Comparison of ENCODE assay signal across 22 cellular contexts in the genomic region with DNA sequence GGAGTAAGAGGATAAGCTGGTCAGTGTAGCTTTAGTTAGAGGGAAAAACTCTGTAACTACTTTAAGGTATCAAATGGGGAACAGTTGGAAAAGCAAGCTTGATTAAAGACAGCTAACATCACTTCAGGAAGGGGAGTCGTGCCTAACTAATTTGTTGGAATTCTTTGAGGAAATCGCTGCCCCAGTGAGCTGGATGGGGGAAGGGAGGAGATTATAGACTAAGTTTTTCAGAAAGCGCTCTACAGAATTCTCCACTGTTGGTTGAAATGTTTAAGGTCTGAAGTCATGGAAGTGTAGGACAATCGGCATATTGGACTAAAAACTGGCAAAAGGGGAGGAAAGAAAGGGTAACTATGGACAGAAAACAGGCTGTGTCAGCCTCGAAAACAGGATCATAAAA.
DNase-seq lines count a peak whose midpoint lies in the region; TF ChIP-seq lines count a peak whose summit lies in the region.
"Had no signal": no experiment of that assay in that cellular context is flagged by ENCODE, and none has a peak within 500 bp of the region (broad histone marks: within the 10 kb centered on the region; RNA-seq: fewer than 3 reads in every experiment).

No MANE protein-coding gene starts in this region.

- in situ Hi-C loops in G401 (cut with HindIII; ENCODE audit: low sequenced_read_pairs) = no loop called here

- H3K4me3 ChIP-seq in SK-N-MC (peak overlapping the region; percentile 15), fibroblast of villous mesenchyme (ENCODE audit: low read depth, low read length) (no peak overlapping the region), neuron (ENCODE audit: low read length) (no peak overlapping the region)
- H3K4me3 ChIP-seq: adrenal gland, pancreas, sigmoid colon had no signal

- H3K27me3 ChIP-seq in neuron (ENCODE audit: insufficient read depth, low read length) = no peaks in the 10 kb centered on the region
- H3K27me3 ChIP-seq: adrenal gland, pancreas had no signal

- H3K27me3 Mint-ChIP-seq in activated CD4-positive, alpha-beta T cell treated with anti-CD3 and anti-CD28 coated beads, Interleukin-2, amount 10 ng/mL, durations not matched to agents 24 days and 14 days = peaks cover 8% of the 10 kb centered on the region

- no peaks in the 10 kb centered on the region for H3K9me3 Mint-ChIP-seq in activated CD4-positive, alpha-beta T cell treated with anti-CD3 and anti-CD28 coated beads, Interleukin-2, amount 10 ng/mL, durations not matched to agents 24 days and 14 days
- H3K9me3 Mint-ChIP-seq: CD8-positive, alpha-beta T cell had no signal

- peaks cover 4% of the 10 kb centered on the region for H3K4me1 ChIP-seq in neuron (ENCODE audit: insufficient read depth, low read length)
- H3K4me1 ChIP-seq: adrenal gland, pancreas, sigmoid colon had no signal

- H3K9me3 ChIP-seq in SK-N-MC (ENCODE audit: low read depth, low read length) = no peaks in the 10 kb centered on the region
- no peaks in the 10 kb centered on the region for H3K9me3 ChIP-seq in neuron (ENCODE audit: low read length)
- H3K9me3 ChIP-seq: adrenal gland, pancreas, sigmoid colon had no signal

- intact Hi-C loops in activated CD4-positive, alpha-beta T cell treated with anti-CD3 and anti-CD28 coated beads, Interleukin-2, amount 10 ng/mL, durations not matched to agents 24 days and 14 days (cut with micrococcal nuclease) = no loop called here

- no peak overlapping the region for H3K4me3 Mint-ChIP-seq in activated CD4-positive, alpha-beta T cell treated with anti-CD3 and anti-CD28 coated beads, Interleukin-2, amount 10 ng/mL, durations not matched to agents 24 days and 14 days
- H3K4me3 Mint-ChIP-seq: CD8-positive, alpha-beta T cell had no signal

- H3K4me1 Mint-ChIP-seq in activated CD4-positive, alpha-beta T cell treated with anti-CD3 and anti-CD28 coated beads, Interleukin-2, amount 10 ng/mL, durations not matched to agents 24 days and 14 days = no peaks in the 10 kb centered on the region

- peak; percentile 60 for DNase-seq in G401 (ENCODE audit: low spot score)
- DNase-seq in SK-N-MC (ENCODE audit: low read depth, low spot score) = no peak
- peak; percentile 22 for DNase-seq in fibroblast of villous mesenchyme (ENCODE audit: low read depth)
- DNase-seq in T-helper 1 cell = no peak
- no peak for DNase-seq in T1000 (lab: John Stamatoyannopoulos, UW)
- DNase-seq in activated CD4-positive, alpha-beta T cell treated with anti-CD3 and anti-CD28 coated beads, Interleukin-2, amount 10 ng/mL, durations not matched to agents 24 days and 14 days = no peak
- DNase-seq in GM19238 (ENCODE audit: insufficient read length, low spot score) = no peak
- DNase-seq: activated CD4-positive, alpha-beta T cell treated with anti-CD3 and anti-CD28 coated beads for 1 hour; activated effector memory CD4-positive, alpha-beta T cell treated with Interleukin-2 at 50 U/mL for 16 hours; adrenal gland; caudate nucleus; CD8-positive, alpha-beta T cell; effector CD4-positive, alpha-beta T cell; left colon; NCI-H146; NCI-H2227 treated with DMSO at 0.1 percent for 48 hours; NCI-H82; pancreas; sigmoid colon; stimulated activated CD4-positive, alpha-beta T cell treated with anti-CD3 and anti-CD28 coated beads, Interleukin-2, amount 100 ng/mL, for 24 hours; T-helper 9 cell had no signal

- no peaks in the 10 kb centered on the region for H3K36me3 ChIP-seq in SK-N-MC (ENCODE audit: insufficient read depth, low read length)
- no peaks in the 10 kb centered on the region for H3K36me3 ChIP-seq in neuron (ENCODE audit: insufficient read depth, low read length)
- H3K36me3 ChIP-seq: adrenal gland, pancreas, sigmoid colon had no signal

- no peak for TF ChIP-seq CTCF in fibroblast of villous mesenchyme (IDR thresholded peaks at IDR 0.05; ENCODE audit: insufficient read depth, low read depth, low read length)

- H3K27ac Mint-ChIP-seq in activated CD4-positive, alpha-beta T cell treated with anti-CD3 and anti-CD28 coated beads, Interleukin-2, amount 10 ng/mL, durations not matched to agents 24 days and 14 days = no peak overlapping the region
- H3K27ac Mint-ChIP-seq: CD8-positive, alpha-beta T cell had no signal

- no peaks in the 10 kb centered on the region for H3K36me3 Mint-ChIP-seq in activated CD4-positive, alpha-beta T cell treated with anti-CD3 and anti-CD28 coated beads, Interleukin-2, amount 10 ng/mL, durations not matched to agents 24 days and 14 days (ENCODE audit: low read depth)
- H3K36me3 Mint-ChIP-seq: CD8-positive, alpha-beta T cell had no signal

- no peak overlapping the region for H3K9ac ChIP-seq in SK-N-MC (ENCODE audit: insufficient read length)

- no peak overlapping the region for H3K27ac ChIP-seq in SK-N-MC
- H3K27ac ChIP-seq: adrenal gland, pancreas, sigmoid colon had no signal

- peak overlapping the region; percentile 42 for H2AFZ ChIP-seq in neuron (ENCODE audit: low read depth, low read length)

Comparison
In these comparisons a context has a peak if more than half of its experiments do, and no peak if none do; other contexts are left out.
1. DNase-seq: peak in G401 (single experiment) and fibroblast of villous mesenchyme (single experiment); none in SK-N-MC (single experiment), T-helper 1 cell (0 of 5), T1000 (single experiment), activated CD4-positive, alpha-beta T cell treated with anti-CD3 and anti-CD28 coated beads, Interleukin-2, amount 10 ng/mL, durations not matched to agents 24 days and 14 days (single experiment) and GM19238 (single experiment).